8 cellular contexts compared by ENCODE assay signal in the genomic region with DNA sequence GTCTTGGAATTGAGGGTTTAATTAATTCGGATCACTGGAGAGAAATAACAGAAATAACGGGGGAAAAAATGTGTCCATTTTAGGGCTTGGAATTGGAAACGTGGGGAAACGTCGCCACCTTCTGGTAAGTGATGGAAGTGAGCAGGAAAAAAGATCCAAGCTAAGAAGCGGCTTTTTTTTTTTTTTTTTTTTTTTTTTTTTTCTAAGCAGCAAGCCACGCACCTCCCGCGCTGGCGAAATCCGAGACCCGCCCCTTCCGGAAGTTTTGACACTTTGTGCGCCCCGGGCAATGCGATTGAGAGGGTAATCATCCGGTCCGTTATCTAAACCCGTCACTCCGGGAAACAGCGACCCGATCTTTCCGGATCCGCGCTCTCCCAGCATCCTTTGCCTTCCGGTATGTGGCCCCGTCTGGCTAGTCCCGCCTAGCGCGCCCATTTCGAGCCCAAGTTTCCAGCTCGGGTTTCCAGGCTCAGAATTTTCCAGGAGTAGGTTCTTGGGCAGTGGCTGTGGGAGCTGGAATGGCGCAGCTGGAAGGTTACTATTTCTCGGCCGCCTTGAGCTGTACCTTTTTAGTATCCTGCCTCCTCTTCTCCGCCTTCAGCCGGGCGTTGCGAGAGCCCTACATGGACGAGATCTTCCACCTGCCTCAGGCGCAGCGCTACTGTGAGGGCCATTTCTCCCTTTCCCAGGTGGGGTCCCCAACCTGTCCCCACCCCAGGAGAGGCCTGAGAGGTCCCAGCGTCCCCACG. TPM values are rescaled to one million over a fixed set of nuclear protein-coding genes. Genes with fewer than 3 reads are reported as not detected.
DNase-seq lines count a peak whose midpoint lies in the region; ATAC-seq and TF ChIP-seq lines count a peak whose summit lies in the region.

A gene with protein sequence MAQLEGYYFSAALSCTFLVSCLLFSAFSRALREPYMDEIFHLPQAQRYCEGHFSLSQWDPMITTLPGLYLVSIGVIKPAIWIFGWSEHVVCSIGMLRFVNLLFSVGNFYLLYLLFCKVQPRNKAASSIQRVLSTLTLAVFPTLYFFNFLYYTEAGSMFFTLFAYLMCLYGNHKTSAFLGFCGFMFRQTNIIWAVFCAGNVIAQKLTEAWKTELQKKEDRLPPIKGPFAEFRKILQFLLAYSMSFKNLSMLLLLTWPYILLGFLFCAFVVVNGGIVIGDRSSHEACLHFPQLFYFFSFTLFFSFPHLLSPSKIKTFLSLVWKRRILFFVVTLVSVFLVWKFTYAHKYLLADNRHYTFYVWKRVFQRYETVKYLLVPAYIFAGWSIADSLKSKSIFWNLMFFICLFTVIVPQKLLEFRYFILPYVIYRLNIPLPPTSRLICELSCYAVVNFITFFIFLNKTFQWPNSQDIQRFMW (plus strand): TSS at position 418 of the 752 bp plus-strand sequence. CDS start 104 bp downstream, at position 522.

- no peaks in the 10 kb centered on the region for H3K36me3 ChIP-seq in lung (ENCODE audit: control insufficient read depth in 2 of 2, insufficient read depth in 2 of 2, low read length in 2 of 2)

- H3K4me3 ChIP-seq in lung, result peak within 1 kb of the TSS; percentile 77

- peak within 1 kb of the TSS; percentile 80 to 82 for H3K27ac ChIP-seq in lung (ENCODE audit: low read depth in 1 of 2, low read length in 1 of 2)

- peak; percentile 62 for TF ChIP-seq CTCF in lung (IDR thresholded peaks at IDR 0.05; ENCODE audit: control extremely low read depth, extremely low read depth)

- no peaks in the 10 kb centered on the region for H3K9me3 ChIP-seq in lung (ENCODE audit: control insufficient read depth in 2 of 2, insufficient read depth in 1 of 2, low read length in 1 of 2)

- ATAC-seq in GM19467 (IDR thresholded peaks at IDR 0.05; ENCODE audit: unreplicated experiment) (peak; percentile 100), lung (ENCODE audit: insufficient read depth, low FRiP score) (peak; percentile 99)

- peaks cover 0 to 3% of the 10 kb centered on the region in 2 donors for H3K4me1 ChIP-seq in lung (ENCODE audit: control insufficient read depth in 2 of 2, insufficient read depth in 2 of 2, low read length in 2 of 2)

- WGBS in lung, 2 donors, result 1% methylated on average over 43 to 44 of the region's 44 CpGs

- H3K27me3 ChIP-seq in lung (ENCODE audit: control insufficient read depth, insufficient read depth), result no peaks in the 10 kb centered on the region

- peak; percentile 91 for DNase-seq in COLO668 (lab: John Stamatoyannopoulos, UW; ENCODE audit: unreplicated experiment)
- peak; percentile 98 for DNase-seq in HS-27A (ENCODE audit: low read depth)
- peak; percentile 64 for DNase-seq in NK-92 (lab: John Stamatoyannopoulos, UW; ENCODE audit: unreplicated experiment)
- DNase-seq in activated CD8-positive, alpha-beta memory T cell treated with anti-CD3 and anti-CD28 coated beads for 1 hour (ENCODE audit: extremely low read depth in 1 of 2, low read depth in 1 of 2), result peak; percentile 91 to 92
- peak; percentile 95 for DNase-seq in effector CD4-positive, alpha-beta T cell
- peak; percentile 97 for DNase-seq in lung (ENCODE audit: low spot score)
- DNase-seq in stimulated activated CD4-positive, alpha-beta T cell treated with anti-CD3 and anti-CD28 coated beads, TNF-alpha, amount 100 ng/mL, for 4 hours (ENCODE audit: low read depth in 3 of 3), result peak; percentile 77 to 95 (median 94)

RNA-seq across cellular contexts. Expression of the gene that starts here (rescaled TPM):
- 10 to 100 TPM in 1 of 2 donors, 1 to 10 TPM in 1; 9.4 to 20.8 TPM for total RNA-seq in lung
- 1 to 10 TPM; 1.0 to 2.9 TPM for polyA plus RNA-seq in lung

Comparison
In these comparisons a context has a peak if more than half of its experiments do, and no peak if none do; other contexts are left out.
1. Peak in every context shown above with its lines: DNase-seq, ATAC-seq, H3K4me3 ChIP-seq and H3K27ac ChIP-seq.